In genomic region chr2:207930747-207931146, GRCh38 we compare ENCODE assay signal across 12 cellular contexts.
DNase-seq lines count a peak whose midpoint lies in the region; ATAC-seq and TF ChIP-seq lines count a peak whose summit lies in the region.
"Had no signal": no experiment of that assay in that cellular context is flagged by ENCODE, and none has a peak within 500 bp of the region (broad histone marks: within the 10 kb centered on the region; RNA-seq: fewer than 3 reads in every experiment).

No MANE protein-coding gene starts in this region.

- H3K4me3 ChIP-seq in H7 (ENCODE audit: insufficient read depth, low read depth, low read length) (no peak overlapping the region), epithelial cell of esophagus (ENCODE audit: low read length) (no peak overlapping the region), osteoblast (ENCODE audit: insufficient read depth, low read length) (peak overlapping the region; percentile 64)
- H3K4me3 ChIP-seq: gastroesophageal sphincter, K562 had no signal

- no peaks in the 10 kb centered on the region for H3K79me2 ChIP-seq in osteoblast (ENCODE audit: insufficient read depth, low read length)

- ATAC-seq in HG03521 (IDR thresholded peaks at IDR 0.05; ENCODE audit: unreplicated experiment) = no peak
- ATAC-seq in HG03469 (IDR thresholded peaks at IDR 0.05; ENCODE audit: unreplicated experiment) = no peak
- no peak for ATAC-seq in HG02840 (IDR thresholded peaks at IDR 0.05; ENCODE audit: low FRiP score, unreplicated experiment)
- ATAC-seq: gastroesophageal sphincter; K562; naive thymus-derived CD4-positive, alpha-beta T cell had no signal

- no peaks in the 10 kb centered on the region for H3K9me3 ChIP-seq in osteoblast (ENCODE audit: low read depth, low read length)
- H3K9me3 ChIP-seq: gastroesophageal sphincter had no signal

- H3K4me2 ChIP-seq in osteoblast (ENCODE audit: insufficient read depth, low read length) = peak overlapping the region; percentile 65

- H3K4me1 ChIP-seq in osteoblast (ENCODE audit: insufficient read depth, low read length) = peaks cover 14% of the 10 kb centered on the region

- DNase-seq in H7 (peak; percentile 27), NCI-H2196 treated with DMSO at 0.1 percent for 48 hours (lab: John Stamatoyannopoulos, UW; ENCODE audit: unreplicated experiment) (peak; percentile 36), epithelial cell of esophagus (ENCODE audit: low read depth) (peak; percentile 55), osteoblast (ENCODE audit: insufficient read length, low spot score, missing footprints) (no peak)
- no peak for DNase-seq in stimulated activated CD4-positive, alpha-beta T cell treated with anti-CD3 and anti-CD28 coated beads, Interleukin-4, amount 100 ng/mL, for 1 hour
- DNase-seq: naive thymus-derived CD4-positive, alpha-beta T cell; OCI-M1 had no signal

- H3K36me3 ChIP-seq in H7 (replicated peaks; ENCODE audit: control insufficient read depth, insufficient read depth, low read length) = no peaks in the 10 kb centered on the region
- H3K36me3 ChIP-seq in osteoblast (ENCODE audit: insufficient read depth, low read length) = no peaks in the 10 kb centered on the region

- no peaks in the 10 kb centered on the region for H3K27me3 ChIP-seq in H7 (ENCODE audit: control insufficient read depth, insufficient read depth, low read length)
- no peaks in the 10 kb centered on the region for H3K27me3 ChIP-seq in osteoblast (ENCODE audit: insufficient read depth, low read length)
- H3K27me3 ChIP-seq: gastroesophageal sphincter had no signal

- H2AFZ ChIP-seq in osteoblast (ENCODE audit: low read length) = peak overlapping the region; percentile 84

- no peaks in the 10 kb centered on the region for H4K20me1 ChIP-seq in osteoblast (ENCODE audit: insufficient read depth, low read length)

- TF ChIP-seq CTCF in epithelial cell of esophagus (IDR thresholded peaks at IDR 0.05; ENCODE audit: insufficient read depth, low read depth, low read length, missing control alignments) = no peak
- no peak for TF ChIP-seq CTCF in osteoblast (IDR thresholded peaks at IDR 0.05; ENCODE audit: extremely low read depth, low read depth, low read length)

- no peak overlapping the region for H3K27ac ChIP-seq in osteoblast (ENCODE audit: low read depth, low read length)
- H3K27ac ChIP-seq: gastroesophageal sphincter had no signal

Comparison
In these comparisons a context has a peak if more than half of its experiments do, and no peak if none do; other contexts are left out.
1. DNase-seq: peak in H7 (single experiment), NCI-H2196 treated with DMSO at 0.1 percent for 48 hours (single experiment) and epithelial cell of esophagus (single experiment); none in osteoblast (single experiment) and stimulated activated CD4-positive, alpha-beta T cell treated with anti-CD3 and anti-CD28 coated beads, Interleukin-4, amount 100 ng/mL, for 1 hour (single experiment).